Comparison of ENCODE assay signal across 8 cellular contexts in genomic region chr2:27723372-27724144, GRCh38. TPM values are rescaled to one million over a fixed set of nuclear protein-coding genes. Genes with fewer than 3 reads are reported as not detected.
DNase-seq lines count a peak whose midpoint lies in the region; ATAC-seq and TF ChIP-seq lines count a peak whose summit lies in the region.

No MANE protein-coding gene starts in this region.

- no peaks in the 10 kb centered on the region for H3K9me3 Mint-ChIP-seq in activated naive CD4-positive, alpha-beta T cell treated with anti-CD3 and anti-CD28 coated beads for 36 hours
- no peaks in the 10 kb centered on the region for H3K9me3 Mint-ChIP-seq in natural killer cell

- ATAC-seq in natural killer cell (peak in 1 of 3 donors; percentile 63), HG03097 (IDR thresholded peaks at IDR 0.05; ENCODE audit: low FRiP score, unreplicated experiment) (no peak)

- intact Hi-C loops in activated naive CD4-positive, alpha-beta T cell treated with anti-CD3 and anti-CD28 coated beads for 36 hours (cut with micrococcal nuclease): no loop called here
- intact Hi-C loops in natural killer cell (cut with micrococcal nuclease): no loop called here

- H3K27ac Mint-ChIP-seq in activated naive CD4-positive, alpha-beta T cell treated with anti-CD3 and anti-CD28 coated beads for 36 hours: no peak overlapping the region
- no peak overlapping the region for H3K27ac Mint-ChIP-seq in natural killer cell

- CTCF ChIA-PET in activated naive CD4-positive, alpha-beta T cell treated with anti-CD3 and anti-CD28 coated beads for 36 hours (lab: Charles Lee): interaction anchor here (0.5 to 3.8 kb wide), 24 partner anchors 9 to 822 kb away, joined by 3 to 24 read pairs (median 3); partner anchors contain the start of gene MRPL33

- peaks cover 24% of the 10 kb centered on the region for H3K4me1 Mint-ChIP-seq in activated naive CD4-positive, alpha-beta T cell treated with anti-CD3 and anti-CD28 coated beads for 36 hours (ENCODE audit: low read depth)
- peaks cover 0 to 8% of the 10 kb centered on the region in 2 donors for H3K4me1 Mint-ChIP-seq in natural killer cell

- H3K4me3 ChIP-seq in fibroblast of pulmonary artery (replicated peaks; ENCODE audit: low read depth, low read length): no peak overlapping the region

- DNase-seq in activated naive CD4-positive, alpha-beta T cell treated with anti-CD3 and anti-CD28 coated beads for 36 hours: peak; percentile 53
- no peak for DNase-seq in activated naive CD4-positive, alpha-beta T cell treated with Interleukin-2 at 50 U/mL for 16 hours
- DNase-seq in M059J (ENCODE audit: low read depth) (peak; percentile 72), UCSD-AML1 (lab: John Stamatoyannopoulos, UW; ENCODE audit: unreplicated experiment) (peak; percentile 41), fibroblast of pulmonary artery (ENCODE audit: low read depth) (peak; percentile 85), natural killer cell (no peak), DMS153 (lab: John Stamatoyannopoulos, UW) (no peak)

- no peak overlapping the region for H3K4me3 Mint-ChIP-seq in activated naive CD4-positive, alpha-beta T cell treated with anti-CD3 and anti-CD28 coated beads for 36 hours
- H3K4me3 Mint-ChIP-seq in natural killer cell: no peak overlapping the region

- H3K27me3 Mint-ChIP-seq in activated naive CD4-positive, alpha-beta T cell treated with anti-CD3 and anti-CD28 coated beads for 36 hours (ENCODE audit: low read depth): no peaks in the 10 kb centered on the region
- peaks cover 5 to 7% of the 10 kb centered on the region in 2 donors for H3K27me3 Mint-ChIP-seq in natural killer cell (ENCODE audit: low read depth in 2 of 2)

- TF ChIP-seq CTCF in fibroblast of pulmonary artery (IDR thresholded peaks at IDR 0.05; ENCODE audit: low read length, missing control alignments) (peak; percentile 92), natural killer cell (IDR thresholded peaks at IDR 0.05) (peak; percentile 55)

- no peaks in the 10 kb centered on the region for H3K36me3 Mint-ChIP-seq in activated naive CD4-positive, alpha-beta T cell treated with anti-CD3 and anti-CD28 coated beads for 36 hours (ENCODE audit: low read depth)
- H3K36me3 Mint-ChIP-seq in natural killer cell: no peaks in the 10 kb centered on the region

RNA-seq across cellular contexts. Expression of gene MRPL33, which starts 48.0 kb away (rescaled TPM):
- total RNA-seq in activated naive CD4-positive, alpha-beta T cell treated with anti-CD3 and anti-CD28 coated beads for 36 hours: 10 to 100 TPM; 57.4 to 60.5 TPM
- total RNA-seq in M059J (2014; rRNA removed; shearing (Covaris generic)): 184 and 206 TPM in 2 replicates
- 10 to 100 TPM; 21.5 to 28.5 (median 27.3) TPM for total RNA-seq in natural killer cell

RNA-seq across cellular contexts. Expression of gene SLC4A1AP, which starts 59.9 kb away (rescaled TPM):
- total RNA-seq in activated naive CD4-positive, alpha-beta T cell treated with anti-CD3 and anti-CD28 coated beads for 36 hours: 10 to 100 TPM; 21.2 to 22.2 TPM
- total RNA-seq in M059J (2014; rRNA removed; shearing (Covaris generic)): 19.8 and 35.1 TPM in 2 replicates
- total RNA-seq in natural killer cell: 10 to 100 TPM; 22.0 to 26.0 (median 24.8) TPM

Comparison
In these comparisons a context has a peak if more than half of its experiments do, and no peak if none do; other contexts are left out.
1. DNase-seq: peak in activated naive CD4-positive, alpha-beta T cell treated with anti-CD3 and anti-CD28 coated beads for 36 hours (single experiment), M059J (single experiment), UCSD-AML1 (single experiment) and fibroblast of pulmonary artery (single experiment); none in activated naive CD4-positive, alpha-beta T cell treated with Interleukin-2 at 50 U/mL for 16 hours (single experiment), natural killer cell (single experiment) and DMS153 (single experiment).